Comparison of ENCODE assay signal across 8 cellular contexts in the genomic region with DNA sequence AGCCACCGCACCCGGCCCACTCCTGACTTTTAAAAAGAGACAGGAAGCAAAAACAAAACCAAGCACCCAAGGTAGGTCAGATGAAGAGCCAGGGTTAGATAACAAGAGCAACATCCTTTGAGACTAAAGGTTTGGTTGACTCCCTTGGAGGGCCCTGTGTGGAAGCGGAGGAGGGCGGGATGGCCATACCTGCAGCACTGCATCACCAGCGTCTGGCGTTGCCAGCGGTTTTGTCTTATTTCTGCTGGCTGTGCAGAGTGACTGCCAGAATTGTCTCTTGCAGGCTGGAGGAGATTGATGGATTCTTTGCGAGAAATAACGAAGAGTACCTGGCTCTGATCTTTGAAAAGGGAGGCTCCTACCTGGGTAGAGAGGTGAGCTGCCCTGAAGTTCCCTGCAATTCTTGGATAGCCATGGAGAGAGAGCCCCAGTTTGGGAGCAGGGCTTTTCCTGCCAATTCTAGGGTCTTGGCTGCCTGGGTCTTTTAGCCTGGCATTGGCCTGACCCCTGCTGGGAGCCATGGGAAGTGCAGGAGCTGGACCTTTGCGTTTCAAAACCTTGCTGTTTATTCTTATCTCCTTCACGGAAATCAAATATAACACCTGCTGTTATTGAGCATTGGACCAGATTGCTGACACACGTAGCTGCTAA. TPM values are rescaled to one million over a fixed set of nuclear protein-coding genes. Genes with fewer than 3 reads are reported as not detected.
DNase-seq lines count a peak whose midpoint lies in the region; ATAC-seq and TF ChIP-seq lines count a peak whose summit lies in the region.

No MANE protein-coding gene starts in this region.

- TF ChIP-seq CTCF in hepatocyte (IDR thresholded peaks at IDR 0.05; ENCODE audit: poor library complexity), result peak; percentile 94

- H3K4me1 Mint-ChIP-seq in T-helper 17 cell, result peaks cover 5% of the 10 kb centered on the region

- peak; percentile 76 for ATAC-seq in T-helper 17 cell
- ATAC-seq in GM21528 (IDR thresholded peaks at IDR 0.05; ENCODE audit: low FRiP score, unreplicated experiment), result no peak

- no peaks in the 10 kb centered on the region for H3K9me2 ChIP-seq in hepatocyte (replicated peaks; ENCODE audit: insufficient read depth)

- H4K20me1 ChIP-seq in hepatocyte (ENCODE audit: insufficient read depth, poor library complexity, severe bottlenecking), result no peaks in the 10 kb centered on the region

- no peaks in the 10 kb centered on the region for H3K4me1 ChIP-seq in hepatocyte (ENCODE audit: insufficient read depth)

- DNase-seq in NCI-H1417 (lab: John Stamatoyannopoulos, UW) (peak; percentile 42 to 74 (median 68)), NCI-H1417 treated with DMSO at 0.1 percent for 48 hours (lab: John Stamatoyannopoulos, UW) (no peak), KG1 (lab: John Stamatoyannopoulos, UW) (peak; percentile 35), T-helper 17 cell (peak; percentile 39 to 63 (median 44)), anterior cingulate cortex (lab: John Stamatoyannopoulos, UW) (peak in 45 of 58 donors; percentile 10 to 74 (median 31)), hepatocyte (ENCODE audit: low spot score) (peak; percentile 75)
- DNase-seq in stimulated activated CD4-positive, alpha-beta T cell treated with anti-CD3 and anti-CD28 coated beads, Interleukin-12 subunit alpha, Interleukin-12 subunit beta, amount 100 ng/mL, for 48 hours (ENCODE audit: low read depth in 2 of 3, low spot score in 1 of 3), result peak; percentile 20 to 65 (median 35)

- no peak overlapping the region for H3K4me3 ChIP-seq in hepatocyte

- no peaks in the 10 kb centered on the region for H3K27me3 ChIP-seq in hepatocyte

- H3K4me2 ChIP-seq in hepatocyte, result no peak overlapping the region

- H3K9me3 ChIP-seq in T-helper 17 cell (ENCODE audit: control insufficient read depth, low read length, poor library complexity, severe bottlenecking) (no peaks in the 10 kb centered on the region), hepatocyte (ENCODE audit: low read depth) (no peaks in the 10 kb centered on the region)

- H3K79me2 ChIP-seq in hepatocyte, result no peaks in the 10 kb centered on the region

- no peaks in the 10 kb centered on the region for H3K27me3 Mint-ChIP-seq in T-helper 17 cell

- no peak overlapping the region for H3K27ac Mint-ChIP-seq in T-helper 17 cell

- peak overlapping the region; percentile 31 for H3K4me3 Mint-ChIP-seq in T-helper 17 cell

- H3K36me3 ChIP-seq in hepatocyte (replicated peaks; ENCODE audit: insufficient read depth, low read depth), result no peaks in the 10 kb centered on the region

- WGBS in hepatocyte (ENCODE audit: low lambda C conversion rate, missing lambda C conversion rate), result 74% methylated on average over 12 of the region's 12 CpGs

- H3K36me3 Mint-ChIP-seq in T-helper 17 cell (ENCODE audit: low read depth), result no peaks in the 10 kb centered on the region

- no peak overlapping the region for H2AFZ ChIP-seq in hepatocyte

- H3K27ac ChIP-seq in hepatocyte, result no peak overlapping the region

RNA-seq across cellular contexts. Expression of a gene that starts 24.0 kb away (rescaled TPM):
- total RNA-seq in T-helper 17 cell (10 to 100 TPM; 22.0 to 25.0 TPM), hepatocyte (176 and 257 TPM in 2 replicates)
- polyA plus RNA-seq in hepatocyte, result 225 and 263 TPM in 2 replicates

RNA-seq across cellular contexts. Expression of a gene that starts 51.4 kb away (rescaled TPM):
- total RNA-seq in T-helper 17 cell, result not detected
- 0.03 TPM in 1 of 2 replicates, not detected in the other for total RNA-seq in hepatocyte
- polyA plus RNA-seq in hepatocyte, result 0.28 and 0.49 TPM in 2 replicates
